In genomic region chr12:118356809-118357326, GRCh38 we compare ENCODE assay signal across 8 cellular contexts. TPM values are rescaled to one million over a fixed set of nuclear protein-coding genes. Genes with fewer than 3 reads are reported as not detected.
DNase-seq lines count a peak whose midpoint lies in the region; ATAC-seq lines count a peak whose summit lies in the region.

No MANE protein-coding gene starts in this region.

- intact Hi-C loops in aorta (cut with DNase I) = no loop called here

- peak overlapping the region; percentile 96 for H3K27ac Mint-ChIP-seq in activated naive CD4-positive, alpha-beta T cell treated with anti-CD3 and anti-CD28 coated beads, Interleukin-2, amount 50 U/mL, for 24 hours

- no peak overlapping the region for H3K4me3 ChIP-seq in aorta (ENCODE audit: low read length in 2 of 2)

- H3K9me3 Mint-ChIP-seq in activated naive CD4-positive, alpha-beta T cell treated with anti-CD3 and anti-CD28 coated beads, Interleukin-2, amount 50 U/mL, for 24 hours = no peaks in the 10 kb centered on the region

- H3K27me3 ChIP-seq in layer of hippocampus (ENCODE audit: control insufficient read depth, insufficient read depth, low read length) (no peaks in the 10 kb centered on the region), aorta (ENCODE audit: control insufficient read depth in 1 of 2, insufficient read depth in 2 of 2, low read length in 1 of 2) (no peaks in the 10 kb centered on the region)

- H3K4me1 Mint-ChIP-seq in activated naive CD4-positive, alpha-beta T cell treated with anti-CD3 and anti-CD28 coated beads, Interleukin-2, amount 50 U/mL, for 24 hours = peaks cover 65% of the 10 kb centered on the region

- H3K4me1 ChIP-seq in aorta (ENCODE audit: control insufficient read depth in 1 of 2, insufficient read depth in 2 of 2, low read length in 2 of 2) = no peaks in the 10 kb centered on the region

- peak overlapping the region; percentile 92 for H3K4me3 Mint-ChIP-seq in activated naive CD4-positive, alpha-beta T cell treated with anti-CD3 and anti-CD28 coated beads, Interleukin-2, amount 50 U/mL, for 24 hours

- DNase-seq in COLO829 (ENCODE audit: low spot score) (peak; percentile 91), aorta (no peak), GDM1 (lab: John Stamatoyannopoulos, UW) (no peak), NCI-H446 (lab: John Stamatoyannopoulos, UW) (no peak), NCI-H524 (lab: John Stamatoyannopoulos, UW) (no peak)

- H3K27ac ChIP-seq in layer of hippocampus (ENCODE audit: low read depth, low read length) (peak overlapping the region; percentile 82), aorta (ENCODE audit: low read depth in 1 of 2, low read length in 2 of 2) (no peak overlapping the region)

- H3K36me3 ChIP-seq in aorta (ENCODE audit: control insufficient read depth in 1 of 2, insufficient read depth in 2 of 2, low read length in 1 of 2) = no peaks in the 10 kb centered on the region

- ATAC-seq in HG03139 (IDR thresholded peaks at IDR 0.05; ENCODE audit: unreplicated experiment) (peak; percentile 21), aorta (ENCODE audit: low FRiP score) (peak; percentile 36)

- no peaks in the 10 kb centered on the region for H3K27me3 Mint-ChIP-seq in activated naive CD4-positive, alpha-beta T cell treated with anti-CD3 and anti-CD28 coated beads, Interleukin-2, amount 50 U/mL, for 24 hours

- 30 to 33% methylated on average over 2 of the region's 2 CpGs for WGBS in aorta, 2 donors

- no peaks in the 10 kb centered on the region for H3K9me3 ChIP-seq in aorta (ENCODE audit: control insufficient read depth, low read length)

- peaks cover 16% of the 10 kb centered on the region for H3K36me3 Mint-ChIP-seq in activated naive CD4-positive, alpha-beta T cell treated with anti-CD3 and anti-CD28 coated beads, Interleukin-2, amount 50 U/mL, for 24 hours

RNA-seq across cellular contexts. Expression of gene TAOK3, which starts 15.8 kb away (rescaled TPM):
- 10 to 100 TPM; 31.1 to 45.4 TPM for total RNA-seq in aorta
- polyA plus RNA-seq in aorta = 10 to 100 TPM; 14.9 to 30.9 TPM

RNA-seq across cellular contexts. Expression of gene SUDS3, which starts 19.5 kb away (rescaled TPM):
- 10 to 100 TPM; 26.7 to 32.4 TPM for total RNA-seq in aorta
- polyA plus RNA-seq in aorta = 10 to 100 TPM; 14.2 to 15.0 TPM
